Comparison of ENCODE assay signal across 21 cellular contexts in the genomic region with DNA sequence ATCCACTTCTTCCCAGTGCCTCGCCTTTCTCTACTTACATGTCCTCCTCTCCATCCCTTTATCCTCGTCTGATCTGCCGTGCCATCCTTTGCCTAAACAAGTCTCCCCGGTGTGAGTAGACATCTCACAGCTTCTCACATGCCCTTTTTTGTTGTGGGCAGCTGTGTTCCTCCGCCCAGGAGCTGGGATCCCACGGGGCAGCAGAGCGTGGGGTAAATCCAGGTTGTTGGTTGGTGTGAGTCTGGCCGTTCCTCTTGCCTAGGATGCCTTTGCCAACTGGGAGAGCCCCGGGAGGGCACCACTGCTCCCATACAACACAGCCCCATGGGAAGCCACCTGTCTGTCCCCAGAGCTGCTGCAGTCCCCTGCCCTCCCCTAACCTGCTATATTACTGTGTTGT. TPM values are rescaled to one million over a fixed set of nuclear protein-coding genes. Genes with fewer than 3 reads are reported as not detected.
"Had no signal": no experiment of that assay in that cellular context is flagged by ENCODE, and none has a peak within 500 bp of the region (broad histone marks: within the 10 kb centered on the region; RNA-seq: fewer than 3 reads in every experiment).

No MANE protein-coding gene starts in this region.

- DNase-seq: KBM-7, MV-4-11, NCI-H1048, NCI-H1105, NCI-H1417, NCI-H1436 treated with DMSO at 0.1 percent for 48 hours, NCI-H1694, NCI-H187 treated with DMSO at 0.1 percent for 48 hours, NCI-H2029 treated with DMSO at 0.1 percent for 48 hours, NCI-H2227 treated with DMSO at 0.1 percent for 48 hours, NCI-H524, NCI-H69, NCI-H774, Right ventricle myocardium superior, RPMI8226, SIG-M5 had no signal

RNA-seq across cellular contexts. Expression of a gene that starts 22.4 kb away (rescaled TPM):
- total RNA-seq: HT-29, MCF 10A, SJSA1 had no signal

RNA-seq across cellular contexts. Expression of a gene that starts 34.8 kb away (rescaled TPM):
- total RNA-seq: HT-29, LHCN-M2, MCF 10A, NCI-H460, SJSA1 had no signal
